In genomic region chr1:235998812-235999211, GRCh38 we compare ENCODE assay signal across 8 cellular contexts.
DNase-seq lines count a peak whose midpoint lies in the region; ATAC-seq and TF ChIP-seq lines count a peak whose summit lies in the region.

No MANE protein-coding gene starts in this region.

- TF ChIP-seq CTCF in right atrium auricular region (IDR thresholded peaks at IDR 0.05), result no peak

- DNase-seq in right atrium auricular region (ENCODE audit: low spot score) (no peak), left ventricle myocardium superior (no peak), posterior cingulate gyrus (no peak), dermis blood vessel endothelial cell (no peak), islet precursor cell (no peak)
- DNase-seq in activated CD8-positive, alpha-beta memory T cell treated with anti-CD3 and anti-CD28 coated beads for 24 hours, result peak; percentile 70

- no peaks in the 10 kb centered on the region for H3K27me3 ChIP-seq in right atrium auricular region
- no peaks in the 10 kb centered on the region for H3K27me3 ChIP-seq in muscle layer of duodenum (ENCODE audit: low read depth, low read length)

- peaks cover 0 to 20% of the 10 kb centered on the region in 2 donors for H3K4me1 ChIP-seq in right atrium auricular region
- peaks cover 0 to 5% of the 10 kb centered on the region in 2 donors for H3K4me1 ChIP-seq in muscle layer of duodenum (ENCODE audit: control insufficient read depth in 1 of 2, insufficient read depth in 2 of 2, low read length in 2 of 2)

- ATAC-seq in left ventricle myocardium superior (no peak), HG03139 (IDR thresholded peaks at IDR 0.05; ENCODE audit: unreplicated experiment) (peak; percentile 27)

- H3K4me3 ChIP-seq in right atrium auricular region, result no peak overlapping the region
- H3K4me3 ChIP-seq in muscle layer of duodenum (ENCODE audit: low read depth in 1 of 2, low read length in 2 of 2), result no peak overlapping the region

- intact Hi-C loops in left ventricle myocardium superior (cut with micrococcal nuclease) (no loop called here), posterior cingulate gyrus (cut with DNase I) (no loop called here)

- H3K27ac ChIP-seq in right atrium auricular region, result peak overlapping the region; percentile 29 to 39
- peak overlapping the region; percentile 32 for H3K27ac ChIP-seq in muscle layer of duodenum (ENCODE audit: low read length)

- no peaks in the 10 kb centered on the region for H3K9me3 ChIP-seq in right atrium auricular region
- no peaks in the 10 kb centered on the region for H3K9me3 ChIP-seq in muscle layer of duodenum (ENCODE audit: control insufficient read depth in 1 of 2, low read length in 2 of 2)

- H3K36me3 ChIP-seq in right atrium auricular region, result peaks cover 79% of the 10 kb centered on the region
- peaks cover 4 to 60% of the 10 kb centered on the region in 2 donors for H3K36me3 ChIP-seq in muscle layer of duodenum (ENCODE audit: control insufficient read depth in 1 of 2, insufficient read depth in 2 of 2, low read length in 2 of 2)
